26 cellular contexts compared by ENCODE assay signal in genomic region chr3:171168551-171168950, GRCh38.
"Had no signal": no experiment of that assay in that cellular context is flagged by ENCODE, and none has a peak within 500 bp of the region (broad histone marks: within the 10 kb centered on the region; RNA-seq: fewer than 3 reads in every experiment).

No MANE protein-coding gene starts in this region.

- H3K36me3 ChIP-seq: SJCRH30, WERI-Rb-1 had no signal

- H3K27me3 Mint-ChIP-seq: activated CD8-positive, alpha-beta T cell treated with anti-CD3 and anti-CD28 coated beads for 36 hours; activated naive CD4-positive, alpha-beta T cell treated with anti-CD3 and anti-CD28 coated beads, Interleukin-2, amount 10 ng/mL, durations not matched to agents 7 days and 5 days; activated naive CD8-positive, alpha-beta T cell treated with anti-CD3 and anti-CD28 coated beads, Interleukin-2, amount 10 ng/mL, durations not matched to agents 7 days and 5 days had no signal

- H3K27me3 ChIP-seq: ascending aorta, body of pancreas, SJCRH30 had no signal

- H3K27ac ChIP-seq: ascending aorta, RWPE1, SJCRH30, WERI-Rb-1 had no signal

- H3K4me3 Mint-ChIP-seq: activated CD8-positive, alpha-beta T cell treated with anti-CD3 and anti-CD28 coated beads for 36 hours; activated naive CD4-positive, alpha-beta T cell treated with anti-CD3 and anti-CD28 coated beads, Interleukin-2, amount 10 ng/mL, durations not matched to agents 7 days and 5 days; activated naive CD8-positive, alpha-beta T cell treated with anti-CD3 and anti-CD28 coated beads, Interleukin-2, amount 10 ng/mL, durations not matched to agents 7 days and 5 days; activated T-cell treated with anti-CD3 and anti-CD28 coated beads, Interleukin-2, amount 50 U/mL, for 72 hours; T-helper 2 cell treated with Interferon-gamma antibody and Interleukin-4, amounts not matched to agents 5 μg/mL and 100 μg/mL, for 36 hours had no signal

- H3K9me3 Mint-ChIP-seq: activated CD8-positive, alpha-beta T cell treated with anti-CD3 and anti-CD28 coated beads for 36 hours; activated naive CD4-positive, alpha-beta T cell treated with anti-CD3 and anti-CD28 coated beads, Interleukin-2, amount 10 ng/mL, durations not matched to agents 7 days and 5 days had no signal

- FAIRE-seq: bronchial epithelial cell had no signal

- ATAC-seq: activated CD4-positive, CD25-positive, alpha-beta regulatory T cell treated with anti-CD3 and anti-CD28 coated beads, Interleukin-2, amount 50 U/mL, for 24 hours; activated CD8-positive, alpha-beta T cell treated with anti-CD3 and anti-CD28 coated beads for 36 hours; activated T-cell treated with anti-CD3 and anti-CD28 coated beads, Interleukin-2, amount 50 U/mL, for 72 hours had no signal

- DNase-seq: activated CD4-positive, alpha-beta T cell treated with anti-CD3 and anti-CD28 coated beads for 4 hours; activated CD8-positive, alpha-beta memory T cell treated with anti-CD3 and anti-CD28 coated beads, Interleukin-2, amount 50 U/mL, for 4 hours; activated CD8-positive, alpha-beta T cell treated with anti-CD3 and anti-CD28 coated beads for 36 hours; activated gamma-delta T cell treated with Interleukin-2 at 50 U/mL for 16 hours; activated naive CD4-positive, alpha-beta T cell treated with anti-CD3 and anti-CD28 coated beads, Interleukin-2, amount 10 ng/mL, durations not matched to agents 7 days and 5 days; activated naive CD8-positive, alpha-beta T cell treated with anti-CD3 and anti-CD28 coated beads, Interleukin-2, amount 10 ng/mL, durations not matched to agents 7 days and 5 days; activated T-cell treated with anti-CD3 and anti-CD28 coated beads, Interleukin-2, amount 50 U/mL, for 72 hours; cerebellar nuclear complex; NCI-H1105 treated with DMSO at 0.1 percent for 48 hours; NCI-H1436 treated with DMSO at 0.1 percent for 48 hours; NCI-H187; NCI-H2081; NCI-H446 treated with DMSO at 0.1 percent for 48 hours; NCI-H774; Right ventricle myocardium superior; SK-N-SH; T-helper 1 cell had no signal

- H3K4me1 ChIP-seq: ascending aorta, SJCRH30 had no signal

- H3K4me2 ChIP-seq: SK-N-SH had no signal

- H3K9me3 ChIP-seq: ascending aorta, body of pancreas, SJCRH30, SK-N-SH had no signal

- H3K27ac Mint-ChIP-seq: activated CD8-positive, alpha-beta T cell treated with anti-CD3 and anti-CD28 coated beads for 36 hours; activated naive CD4-positive, alpha-beta T cell treated with anti-CD3 and anti-CD28 coated beads, Interleukin-2, amount 10 ng/mL, durations not matched to agents 7 days and 5 days; activated naive CD8-positive, alpha-beta T cell treated with anti-CD3 and anti-CD28 coated beads, Interleukin-2, amount 10 ng/mL, durations not matched to agents 7 days and 5 days; activated T-cell treated with anti-CD3 and anti-CD28 coated beads, Interleukin-2, amount 50 U/mL, for 72 hours; activated T-helper 2 cell treated with anti-CD3 and anti-CD28 coated beads, Interferon-gamma antibody, Interleukin-2, Interleukin-4, amounts not matched to agents 10 μg/mL and 5 μg/mL and 100 μg/mL, durations not matched to agents 14 hours and 24 hours and 36 hours; T-helper 2 cell treated with Interferon-gamma antibody and Interleukin-4, amounts not matched to agents 5 μg/mL and 100 μg/mL, for 36 hours had no signal

- H3K4me3 ChIP-seq: ascending aorta, body of pancreas, SJCRH30 had no signal
